In genomic region chr2:96325038-96325883, GRCh38 we compare ENCODE assay signal across 8 cellular contexts. TPM values are rescaled to one million over a fixed set of nuclear protein-coding genes. Genes with fewer than 3 reads are reported as not detected.
A peak's percentile ranks its signal among the peaks of the same experiment; 100 is the strongest.
DNase-seq lines count a peak whose midpoint lies in the region; ATAC-seq, FAIRE-seq and TF ChIP-seq lines count a peak whose summit lies in the region.

ITPRIPL1 (plus strand) TSS chr2:96325317; CDS start chr2:96325840, 523 bp downstream.

- H3K4me3 ChIP-seq in HUES6 (ENCODE audit: low read depth, low read length) (peak within 1 kb of the TSS; percentile 70), fibroblast of villous mesenchyme (ENCODE audit: low read depth, low read length) (peak within 1 kb of the TSS; percentile 64), pancreas (peak within 1 kb of the TSS; percentile 20 to 63 (median 52))

- H3K4me1 ChIP-seq in HUES6 (ENCODE audit: control insufficient read depth, insufficient read depth, low read length): peaks cover 20% of the 10 kb centered on the region
- peaks cover 0 to 3% (median 0%) of the 10 kb centered on the region in 3 donors for H3K4me1 ChIP-seq in pancreas

- H3K27ac Mint-ChIP-seq in activated CD8-positive, alpha-beta T cell treated with anti-CD3 and anti-CD28 coated beads for 36 hours: peak within 1 kb of the TSS; percentile 96

- H3K4me3 Mint-ChIP-seq in activated CD8-positive, alpha-beta T cell treated with anti-CD3 and anti-CD28 coated beads for 36 hours: peak within 1 kb of the TSS; percentile 90

- H3K36me3 ChIP-seq in HUES6 (ENCODE audit: control insufficient read depth, insufficient read depth, low read length) (peaks cover 15% of the 10 kb centered on the region), pancreas (no peaks in the 10 kb centered on the region)

- 8 to 9% methylated on average over 56 to 58 of the region's 58 CpGs for WGBS in pancreas, 2 donors

- H3K9me3 Mint-ChIP-seq in activated CD8-positive, alpha-beta T cell treated with anti-CD3 and anti-CD28 coated beads for 36 hours: no peaks in the 10 kb centered on the region

- peak within 1 kb of the TSS; percentile 70 for H3K9ac ChIP-seq in HUES6 (ENCODE audit: low read length)

- peak; percentile 17 for ATAC-seq in activated CD8-positive, alpha-beta T cell treated with anti-CD3 and anti-CD28 coated beads for 36 hours
- ATAC-seq in pancreas: peak; percentile 49 to 62 (median 60)
- no peak for ATAC-seq in HG03565 (IDR thresholded peaks at IDR 0.05; ENCODE audit: unreplicated experiment)

- POLR2A ChIA-PET in activated CD8-positive, alpha-beta T cell treated with anti-CD3 and anti-CD28 coated beads for 36 hours (lab: Charles Lee): interaction anchor here (0.6 to 12.3 kb wide), 14 partner anchors 8 to 313 kb away, joined by 3 to 119 read pairs (median 3); partner anchors contain the start of genes ARID5A, KANSL3, NCAPH and SNRNP200

- intact Hi-C loops in activated CD8-positive, alpha-beta T cell treated with anti-CD3 and anti-CD28 coated beads for 36 hours (cut with micrococcal nuclease): loop anchor here (10.0 kb wide), 2 partner anchors 180 to 210 kb away; partner anchors contain the start of genes ARID5A and DUSP2
- intact Hi-C loops in pancreas (cut with DNase I): no loop called here

- DNase-seq in D341Med (ENCODE audit: low spot score) (peak; percentile 81), fibroblast of villous mesenchyme (ENCODE audit: low read depth) (no peak), pancreas (peak in 2 of 6 donors; percentile 28 to 66), kidney glomerular epithelial cell (lab: John Stamatoyannopoulos, UW) (no peak), GF-D8 (lab: John Stamatoyannopoulos, UW) (no peak)
- DNase-seq in activated CD8-positive, alpha-beta T cell treated with anti-CD3 and anti-CD28 coated beads for 36 hours: peak; percentile 55

- H3K27me3 ChIP-seq in HUES6 (ENCODE audit: control insufficient read depth, insufficient read depth, low read length) (peaks cover 53% of the 10 kb centered on the region), pancreas (peaks cover 0 to 15% (median 3%) of the 10 kb centered on the region in 4 donors)

- CTCF ChIA-PET in activated CD8-positive, alpha-beta T cell treated with anti-CD3 and anti-CD28 coated beads for 36 hours (lab: Charles Lee): interaction anchor here (0.8 to 1.6 kb wide), 5 partner anchors 10 to 185 kb away, joined by 3 to 12 read pairs (median 5); partner anchors contain the start of gene NCAPH

- no peak for TF ChIP-seq CTCF in activated CD8-positive, alpha-beta T cell treated with anti-CD3 and anti-CD28 coated beads for 36 hours (IDR thresholded peaks at IDR 0.05)
- TF ChIP-seq CTCF in fibroblast of villous mesenchyme (IDR thresholded peaks at IDR 0.05; ENCODE audit: insufficient read depth, low read depth, low read length) (no peak), pancreas (IDR thresholded peaks at IDR 0.05) (no peak)

- FAIRE-seq in pancreas (lab: Jason Lieb, UNC): no peak

- H3K27me3 Mint-ChIP-seq in activated CD8-positive, alpha-beta T cell treated with anti-CD3 and anti-CD28 coated beads for 36 hours: no peaks in the 10 kb centered on the region

- H3K9me3 ChIP-seq in HUES6 (ENCODE audit: control insufficient read depth, insufficient read depth, low read depth, low read length): no peaks in the 10 kb centered on the region
- no peaks in the 10 kb centered on the region for H3K9me3 ChIP-seq in pancreas

- H3K27ac ChIP-seq in HUES6 (ENCODE audit: low read depth, low read length): no peak within 1 kb of the TSS
- no peak within 1 kb of the TSS for H3K27ac ChIP-seq in pancreas

- peaks cover 48% of the 10 kb centered on the region for H3K4me1 Mint-ChIP-seq in activated CD8-positive, alpha-beta T cell treated with anti-CD3 and anti-CD28 coated beads for 36 hours (ENCODE audit: low read depth)

- peaks cover 43% of the 10 kb centered on the region for H3K36me3 Mint-ChIP-seq in activated CD8-positive, alpha-beta T cell treated with anti-CD3 and anti-CD28 coated beads for 36 hours (ENCODE audit: low read depth)

RNA-seq across cellular contexts. Expression of gene ITPRIPL1, which starts in this region (rescaled TPM):
- total RNA-seq in activated CD8-positive, alpha-beta T cell treated with anti-CD3 and anti-CD28 coated beads for 36 hours: 10 to 100 TPM; 28.2 to 32.6 TPM
- total RNA-seq in fibroblast of villous mesenchyme: 3.2 and 5.2 TPM in 2 replicates
- 1 to 10 TPM in 2 of 6 donors, under 1 TPM in 4; 0.39 to 1.4 (median 0.77) TPM for total RNA-seq in pancreas
- under 1 TPM; 0.38 to 0.49 TPM for polyA plus RNA-seq in pancreas

Comparison
In these comparisons a context has a peak if more than half of its experiments do, and no peak if none do; other contexts are left out.
1. DNase-seq: peak in D341Med (single experiment) and activated CD8-positive, alpha-beta T cell treated with anti-CD3 and anti-CD28 coated beads for 36 hours (single experiment); none in fibroblast of villous mesenchyme (single experiment), kidney glomerular epithelial cell (single experiment) and GF-D8 (single experiment).
2. Peak in every context shown above with its lines, with median percentiles within 50 percentile points of each other: H3K4me3 ChIP-seq.